8 cellular contexts compared by ENCODE assay signal in genomic region chr1:117284408-117285215, GRCh38.
A peak's percentile ranks its signal among the peaks of the same experiment; 100 is the strongest.
DNase-seq lines count a peak whose midpoint lies in the region; ATAC-seq, FAIRE-seq and TF ChIP-seq lines count a peak whose summit lies in the region.

No MANE protein-coding gene starts in this region.

- CTCF ChIA-PET in H1 (lab: Charles Lee; ENCODE audit: partially characterized antibody), result interaction anchor here (0.7 to 5.0 kb wide), 59 partner anchors 8 to 249 kb away, joined by 3 to 114 read pairs (median 4); partner anchors contain the start of genes TRIM45 and VTCN1
- CTCF ChIA-PET in activated CD4-positive, alpha-beta memory T cell treated with anti-CD3 and anti-CD28 coated beads for 36 hours (lab: Charles Lee), result interaction anchor here (0.6 to 2.0 kb wide), 8 partner anchors 9 to 217 kb away, joined by 3 to 17 read pairs (median 4); no protein-coding TSS in a partner anchor

- H3K79me2 ChIP-seq in H1 (ENCODE audit: control insufficient read depth in 1 of 2, insufficient read depth in 2 of 2, low read length in 2 of 2) (no peaks in the 10 kb centered on the region), mesendoderm (ENCODE audit: control insufficient read depth, insufficient read depth, low read length) (no peaks in the 10 kb centered on the region)

- H3K4me1 ChIP-seq in NT2/D1 (ENCODE audit: insufficient read depth, insufficient read length), result no peaks in the 10 kb centered on the region
- H3K4me1 ChIP-seq in H1 (replicated peaks in 1 of 4; ENCODE audit: control insufficient read depth in 3 of 4, insufficient read depth in 4 of 4, low read length in 3 of 4), result no peaks in the 10 kb centered on the region
- H3K4me1 ChIP-seq in mesendoderm (ENCODE audit: control insufficient read depth, low read depth, low read length), result no peaks in the 10 kb centered on the region

- intact Hi-C loops in activated CD4-positive, alpha-beta memory T cell treated with anti-CD3 and anti-CD28 coated beads for 36 hours (cut with micrococcal nuclease), result no loop called here

- H4K8ac ChIP-seq in H1 (ENCODE audit: extremely low read depth, insufficient read depth, low read length) (no peak overlapping the region), mesendoderm (ENCODE audit: low read depth, low read length) (no peak overlapping the region)

- no peak overlapping the region for H3K27ac Mint-ChIP-seq in activated CD4-positive, alpha-beta memory T cell treated with anti-CD3 and anti-CD28 coated beads for 36 hours

- ATAC-seq in GM19397 (IDR thresholded peaks at IDR 0.05; ENCODE audit: unreplicated experiment), result no peak

- H3K79me1 ChIP-seq in H1 (ENCODE audit: low read depth, low read length), result no peaks in the 10 kb centered on the region
- H3K79me1 ChIP-seq in mesendoderm (ENCODE audit: low read length), result no peaks in the 10 kb centered on the region

- peak overlapping the region; percentile 8 for H4K91ac ChIP-seq in H1 (replicated peaks; ENCODE audit: insufficient read length, low read length)

- POLR2A ChIA-PET in H1 (lab: Charles Lee; ENCODE audit: partially characterized antibody), result interaction anchor here (0.6 to 1.7 kb wide), 7 partner anchors 14 to 171 kb away, joined by 3 to 8 read pairs (median 3); no protein-coding TSS in a partner anchor
- POLR2A ChIA-PET in activated CD4-positive, alpha-beta memory T cell treated with anti-CD3 and anti-CD28 coated beads for 36 hours (lab: Charles Lee), result no interaction called here

- no peak for TF ChIP-seq EP300 in H1 (IDR thresholded peaks at IDR 0.05; ENCODE audit: borderline replicate concordance in 1 of 2, low read depth in 2 of 2, low read length in 2 of 2)

- H3K9ac ChIP-seq in NT2/D1 (ENCODE audit: insufficient read length, low read depth), result no peak overlapping the region
- no peak overlapping the region for H3K9ac ChIP-seq in H1 (replicated peaks in 1 of 4; ENCODE audit: extremely low read depth in 1 of 4, low read depth in 3 of 4, low read length in 3 of 4)
- H3K9ac ChIP-seq in mesendoderm (ENCODE audit: low read length), result no peak overlapping the region

- H4K20me1 ChIP-seq in H1 (replicated peaks in 1 of 2; ENCODE audit: control insufficient read depth in 1 of 2, insufficient read depth in 2 of 2, low read length in 2 of 2), result no peaks in the 10 kb centered on the region

- no peaks in the 10 kb centered on the region for H3K9me3 Mint-ChIP-seq in activated CD4-positive, alpha-beta memory T cell treated with anti-CD3 and anti-CD28 coated beads for 36 hours

- no peaks in the 10 kb centered on the region for H3K36me3 ChIP-seq in NT2/D1 (ENCODE audit: insufficient read depth, insufficient read length, low read length)
- H3K36me3 ChIP-seq in H1 (ENCODE audit: control insufficient read depth in 2 of 4, insufficient read depth in 4 of 4, low read length in 3 of 4), result no peaks in the 10 kb centered on the region
- H3K36me3 ChIP-seq in mesendoderm (ENCODE audit: control insufficient read depth, insufficient read depth, low read length), result no peaks in the 10 kb centered on the region

- no peak overlapping the region for H3K4me3 Mint-ChIP-seq in activated CD4-positive, alpha-beta memory T cell treated with anti-CD3 and anti-CD28 coated beads for 36 hours

- peak overlapping the region; percentile 47 for H2BK120ac ChIP-seq in H1 (replicated peaks; ENCODE audit: low read depth, low read length)
- no peak overlapping the region for H2BK120ac ChIP-seq in mesendoderm (ENCODE audit: low read depth, low read length)

- no peak overlapping the region for H2BK20ac ChIP-seq in H1 (ENCODE audit: low read length)

- H3K27me3 Mint-ChIP-seq in activated CD4-positive, alpha-beta memory T cell treated with anti-CD3 and anti-CD28 coated beads for 36 hours, result no peaks in the 10 kb centered on the region

- peak overlapping the region; percentile 97 for H2AFZ ChIP-seq in H1 (ENCODE audit: low read length)

- H3K36me3 Mint-ChIP-seq in activated CD4-positive, alpha-beta memory T cell treated with anti-CD3 and anti-CD28 coated beads for 36 hours, result no peaks in the 10 kb centered on the region

- H3K18ac ChIP-seq in H1 (ENCODE audit: extremely low read depth, low read length) (0 out of 2 replicates have a peak overlapping the region, but pooled peaks have one; percentile 20), mesendoderm (ENCODE audit: low read length) (no peak overlapping the region)

- no peak overlapping the region for H2AK5ac ChIP-seq in H1 (ENCODE audit: low read depth, low read length)
- H2AK5ac ChIP-seq in mesendoderm (ENCODE audit: low read length), result no peak overlapping the region

- DNase-seq in HT1080 (ENCODE audit: low read depth), result peak; percentile 58
- peak; percentile 84 for DNase-seq in NT2/D1 (ENCODE audit: low read depth, low spot score)
- DNase-seq in H1 (ENCODE audit: low read depth in 1 of 2, low spot score in 2 of 2), result no peak
- DNase-seq in mesendoderm, result peak; percentile 88
- no peak for DNase-seq in stimulated activated CD4-positive, alpha-beta T cell treated with anti-CD3 and anti-CD28 coated beads, Interleukin-15, amount 100 ng/mL, for 24 hours
- no peak for DNase-seq in activated CD4-positive, alpha-beta memory T cell treated with anti-CD3 and anti-CD28 coated beads for 36 hours

- peak overlapping the region; percentile 52; the same call in 1 of the 2 replicates for H2BK12ac ChIP-seq in H1 (ENCODE audit: low read depth, low read length)

- FAIRE-seq in H1 (lab: Jason Lieb, UNC), result peak; percentile 95

- H3K27me3 ChIP-seq in NT2/D1 (ENCODE audit: insufficient read depth, insufficient read length), result no peaks in the 10 kb centered on the region
- no peaks in the 10 kb centered on the region for H3K27me3 ChIP-seq in H1 (replicated peaks in 1 of 4; ENCODE audit: control insufficient read depth in 3 of 4, extremely low read depth in 1 of 4, insufficient read depth in 3 of 4, low read length in 3 of 4)
- H3K27me3 ChIP-seq in mesendoderm (ENCODE audit: insufficient read depth, low read length, poor library complexity), result no peaks in the 10 kb centered on the region

- H2BK5ac ChIP-seq in H1 (ENCODE audit: low read depth, low read length) (no peak overlapping the region), mesendoderm (ENCODE audit: low read length) (no peak overlapping the region)

- H3K27ac ChIP-seq in C4-2B, result no peak overlapping the region
- H3K27ac ChIP-seq in H1 (ENCODE audit: low read depth, low read length), result no peak overlapping the region
- H3K27ac ChIP-seq in mesendoderm (ENCODE audit: low read depth, low read length), result no peak overlapping the region

- H4K5ac ChIP-seq in H1 (ENCODE audit: insufficient read length, low read depth, low read length) (peak overlapping the region; percentile 41), mesendoderm (ENCODE audit: low read length) (no peak overlapping the region)

- H3K4ac ChIP-seq in H1 (replicated peaks; ENCODE audit: insufficient read length, low read depth, low read length) (peak overlapping the region; percentile 70), mesendoderm (ENCODE audit: low read depth, low read length) (no peak overlapping the region)

- H3K4me2 ChIP-seq in H1 (ENCODE audit: insufficient read depth in 1 of 2, low read depth in 2 of 2, low read length in 2 of 2), result no peak overlapping the region
- no peak overlapping the region for H3K4me2 ChIP-seq in mesendoderm (ENCODE audit: low read length)

- H3K56ac ChIP-seq in H1 (replicated peaks; ENCODE audit: insufficient read length, low read depth, low read length) (no peak overlapping the region), mesendoderm (ENCODE audit: low read length) (no peak overlapping the region)

- no peak overlapping the region for H3K14ac ChIP-seq in H1 (ENCODE audit: insufficient read length)

- no peaks in the 10 kb centered on the region for H3K23me2 ChIP-seq in H1 (ENCODE audit: low read depth, low read length)

- H3K4me3 ChIP-seq in NT2/D1 (ENCODE audit: insufficient read length, low read depth), result no peak overlapping the region
- no peak overlapping the region for H3K4me3 ChIP-seq in H1 (ENCODE audit: extremely low read depth in 1 of 4, insufficient read depth in 2 of 4, low read depth in 3 of 4, low read length in 4 of 4)
- no peak overlapping the region for H3K4me3 ChIP-seq in mesendoderm (ENCODE audit: low read length)

- TF ChIP-seq RAD21 in H1 (IDR thresholded peaks at IDR 0.05 in 1 of 2, conservative IDR thresholded peaks at IDR 0.05 in 1 of 2; ENCODE audit: low read depth in 2 of 2, low read length in 2 of 2), result peak; percentile 98 to 99

- no peaks in the 10 kb centered on the region for H3K4me1 Mint-ChIP-seq in activated CD4-positive, alpha-beta memory T cell treated with anti-CD3 and anti-CD28 coated beads for 36 hours (ENCODE audit: low read depth)

- 66% methylated on average over 3 of the region's 3 CpGs; no CpG with 5 or more reads in 1 of the 2 experiments for WGBS in H1 (ENCODE audit: extremely low coverage in 1 of 2, insufficient coverage in 1 of 2, insufficient read length in 1 of 2, insufficient replicate concordance in 2 of 2, low coverage in 1 of 2, low lambda C conversion rate in 2 of 2, missing lambda C conversion rate in 1 of 2), 2 experiments
- WGBS in mesendoderm (ENCODE audit: extremely low coverage, insufficient coverage, low lambda C conversion rate), result no CpG with 5 or more reads among the region's 3 CpGs

- peak; percentile 81 for TF ChIP-seq CTCF in C4-2B (conservative IDR thresholded peaks at IDR 0.05)
- TF ChIP-seq CTCF in H1 (IDR thresholded peaks at IDR 0.05; ENCODE audit: control extremely low read depth in 1 of 3, insufficient read depth in 1 of 3, low read depth in 1 of 3, low read length in 3 of 3), result peak in 2 of 3 experiments; percentile 67 to 76; a peak in 3 of 4 replicates

- H2BK15ac ChIP-seq in H1 (ENCODE audit: low read length) (no peak overlapping the region), mesendoderm (replicated peaks; ENCODE audit: low read depth) (no peak overlapping the region)

- H3K9me3 ChIP-seq in NT2/D1 (ENCODE audit: insufficient read depth, low read length) (no peaks in the 10 kb centered on the region), H1 (ENCODE audit: insufficient read depth in 2 of 2, low read depth in 1 of 2, low read length in 1 of 2) (no peaks in the 10 kb centered on the region)

- H3K23ac ChIP-seq in H1 (ENCODE audit: insufficient read length) (no peak overlapping the region), mesendoderm (ENCODE audit: low read length) (no peak overlapping the region)

- TF ChIP-seq POLR2A in H1 (IDR thresholded peaks at IDR 0.05; ENCODE audit: control extremely low read depth in 1 of 2, low read depth in 2 of 2, low read length in 2 of 2), result no peak

TF ChIP-seq in H1, 55 proteins besides CTCF, POLR2A, EP300 and RAD21 (continues in another document):
- peak; percentile 61; the same call in 1 of the 2 replicates for TF ChIP-seq MAX (IDR thresholded peaks at IDR 0.05)

Comparison
In these comparisons a context has a peak if more than half of its experiments do, and no peak if none do; other contexts are left out.
1. DNase-seq: peak in HT1080 (single experiment), NT2/D1 (single experiment) and mesendoderm (single experiment); none in H1 (0 of 2), stimulated activated CD4-positive, alpha-beta T cell treated with anti-CD3 and anti-CD28 coated beads, Interleukin-15, amount 100 ng/mL, for 24 hours (single experiment) and activated CD4-positive, alpha-beta memory T cell treated with anti-CD3 and anti-CD28 coated beads for 36 hours (single experiment).